ENCODE assay signal across 2 cellular contexts in the genomic region with DNA sequence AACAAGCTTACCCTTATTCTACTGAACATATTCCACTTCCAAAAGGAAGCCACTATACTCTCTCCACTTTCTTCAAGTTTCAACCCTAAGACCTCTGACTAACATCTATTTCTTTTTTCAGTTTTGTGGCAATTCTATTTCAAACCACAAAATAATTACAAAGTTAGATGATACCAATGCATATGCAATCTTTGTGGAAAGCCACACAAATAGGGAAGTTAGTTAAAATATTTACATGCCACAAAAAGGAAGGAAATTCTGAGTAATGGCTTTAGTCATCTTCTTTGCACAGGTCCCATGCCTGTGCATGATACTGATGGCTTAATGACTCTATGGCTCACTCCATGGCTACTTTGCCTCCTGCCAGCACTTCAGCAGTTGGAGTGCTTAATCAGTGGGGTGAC.
TF ChIP-seq lines count a peak whose summit lies in the region.

No MANE protein-coding gene starts in this region.

TF ChIP-seq in IMR-90, 13 proteins besides CTCF, POLR2A, EP300 and RAD21:
- TF ChIP-seq FOS (IDR thresholded peaks at IDR 0.05; ENCODE audit: low read depth, low read length) (no peak), CEBPB (IDR thresholded peaks at IDR 0.05; ENCODE audit: low read depth, low read length) (peak; percentile 56; the same call in 1 of the 2 replicates), BHLHE40 (IDR thresholded peaks at IDR 0.05; ENCODE audit: low read depth, low read length) (peak; percentile 51; the same call in 1 of the 2 replicates), SMC3 (IDR thresholded peaks at IDR 0.05; ENCODE audit: low read depth, low read length) (no peak)

TF ChIP-seq in GM12878, 131 proteins besides CTCF, POLR2A, EP300 and RAD21 (continues in another document):
- TF ChIP-seq ZZZ3 (IDR thresholded peaks at IDR 0.05; ENCODE audit: control insufficient read depth, insufficient read length, low read depth) (no peak), NR2C2 (IDR thresholded peaks at IDR 0.05; ENCODE audit: borderline replicate concordance, control insufficient read depth, insufficient read length, low read depth) (no peak), PAX5 (IDR thresholded peaks at IDR 0.05; ENCODE audit: borderline replicate concordance, low read depth, low read length) (no peak), KLF5 (IDR thresholded peaks at IDR 0.05; ENCODE audit: partially characterized antibody) (no peak), MYB (IDR thresholded peaks at IDR 0.05; ENCODE audit: borderline replicate concordance, low read depth, low read length) (no peak), NR2F1 (conservative IDR thresholded peaks at IDR 0.05) (peak; percentile 60; the same call in 1 of the 2 replicates), ZNF384 (IDR thresholded peaks at IDR 0.05; ENCODE audit: borderline replicate concordance, low read depth, low read length) (no peak), GABPA (IDR thresholded peaks at IDR 0.05; ENCODE audit: low read depth) (no peak), FOS (IDR thresholded peaks at IDR 0.05; ENCODE audit: borderline replicate concordance, extremely low read depth, insufficient read length) (no peak), MTA2 (IDR thresholded peaks at IDR 0.05; ENCODE audit: low read depth) (peak; percentile 71), IRF4 (IDR thresholded peaks at IDR 0.05; ENCODE audit: low read depth, low read length) (no peak), ZNF592 (IDR thresholded peaks at IDR 0.05) (no peak), RUNX3 (IDR thresholded peaks at IDR 0.05; ENCODE audit: low read length) (peak; percentile 58), MTA3 (IDR thresholded peaks at IDR 0.05; ENCODE audit: borderline replicate concordance, low read length) (no peak), YBX1 (IDR thresholded peaks at IDR 0.05) (no peak), HCFC1 (IDR thresholded peaks at IDR 0.05; ENCODE audit: low read length) (no peak), CHD4 (IDR thresholded peaks at IDR 0.05) (no peak), PBX3 (IDR thresholded peaks at IDR 0.05; ENCODE audit: insufficient replicate concordance, low read depth, low read length) (no peak), KDM1A (IDR thresholded peaks at IDR 0.05; ENCODE audit: borderline replicate concordance) (no peak), NR2C1 (IDR thresholded peaks at IDR 0.05) (no peak), E2F8 (IDR thresholded peaks at IDR 0.05; ENCODE audit: low read depth, partially characterized antibody) (no peak), CBX3 (IDR thresholded peaks at IDR 0.05; ENCODE audit: borderline replicate concordance, low read depth) (no peak), NFXL1 (IDR thresholded peaks at IDR 0.05; ENCODE audit: borderline replicate concordance) (no peak), NRF1 (conservative IDR thresholded peaks at IDR 0.05; ENCODE audit: low read depth, low read length) (no peak), TCF12 (IDR thresholded peaks at IDR 0.05; ENCODE audit: low read depth, low read length) (no peak), SPI1 (IDR thresholded peaks at IDR 0.05; ENCODE audit: borderline replicate concordance, insufficient read depth, low read depth, low read length) (no peak), MEF2A (IDR thresholded peaks at IDR 0.05; ENCODE audit: insufficient read depth, low read depth, low read length) (no peak), CREM (IDR thresholded peaks at IDR 0.05; ENCODE audit: low read depth) (no peak), BACH1 (IDR thresholded peaks at IDR 0.05; ENCODE audit: borderline replicate concordance) (no peak), IKZF2 (IDR thresholded peaks at IDR 0.05) (peak; percentile 67; a peak in 3 of 4 replicates), JUND (IDR thresholded peaks at IDR 0.05; ENCODE audit: low read depth, low read length) (no peak), PML (IDR thresholded peaks at IDR 0.05; ENCODE audit: low read length) (no peak), MXI1 (IDR thresholded peaks at IDR 0.05; ENCODE audit: low read depth, low read length) (no peak), SIN3A (IDR thresholded peaks at IDR 0.05; ENCODE audit: low read depth, low read length) (no peak), SMC3 (IDR thresholded peaks at IDR 0.05; ENCODE audit: borderline replicate concordance, low read length) (no peak), RB1 (IDR thresholded peaks at IDR 0.05; ENCODE audit: borderline replicate concordance) (no peak), KAT2A (conservative IDR thresholded peaks at IDR 0.05; ENCODE audit: control insufficient read depth, low read depth, low read length) (no peak), TAF1 (IDR thresholded peaks at IDR 0.05; ENCODE audit: borderline replicate concordance, low read depth, low read length) (no peak), FOXM1 (IDR thresholded peaks at IDR 0.05; ENCODE audit: low read depth, low read length) (no peak), DPF2 (IDR thresholded peaks at IDR 0.05) (peak; percentile 55; the same call in 1 of the 2 replicates), SREBF1 (IDR thresholded peaks at IDR 0.05; ENCODE audit: low read length) (no peak), EZH2 (IDR thresholded peaks at IDR 0.05; ENCODE audit: borderline replicate concordance, control insufficient read depth, low read depth, low read length) (no peak), ZNF622 (IDR thresholded peaks at IDR 0.05) (no peak), NBN (IDR thresholded peaks at IDR 0.05) (no peak), RELA (IDR thresholded peaks at IDR 0.05; ENCODE audit: borderline replicate concordance, partially characterized antibody) (no peak), STAT3 (IDR thresholded peaks at IDR 0.05; ENCODE audit: low read depth, low read length) (no peak), ETV6 (conservative IDR thresholded peaks at IDR 0.05 in 1 of 2, IDR thresholded peaks at IDR 0.05 in 1 of 2; ENCODE audit: borderline replicate concordance in 1 of 2, low read depth in 1 of 2) (no peak), SUZ12 (IDR thresholded peaks at IDR 0.05; ENCODE audit: unreplicated experiment) (no peak), IKZF1 (conservative IDR thresholded peaks at IDR 0.05) (peak; percentile 61; the same call in 1 of the 2 replicates), CHD2 (IDR thresholded peaks at IDR 0.05; ENCODE audit: borderline replicate concordance, low read depth, low read length) (no peak), FOXK2 (IDR thresholded peaks at IDR 0.05) (no peak)
- TF ChIP-seq, protein P1, sequence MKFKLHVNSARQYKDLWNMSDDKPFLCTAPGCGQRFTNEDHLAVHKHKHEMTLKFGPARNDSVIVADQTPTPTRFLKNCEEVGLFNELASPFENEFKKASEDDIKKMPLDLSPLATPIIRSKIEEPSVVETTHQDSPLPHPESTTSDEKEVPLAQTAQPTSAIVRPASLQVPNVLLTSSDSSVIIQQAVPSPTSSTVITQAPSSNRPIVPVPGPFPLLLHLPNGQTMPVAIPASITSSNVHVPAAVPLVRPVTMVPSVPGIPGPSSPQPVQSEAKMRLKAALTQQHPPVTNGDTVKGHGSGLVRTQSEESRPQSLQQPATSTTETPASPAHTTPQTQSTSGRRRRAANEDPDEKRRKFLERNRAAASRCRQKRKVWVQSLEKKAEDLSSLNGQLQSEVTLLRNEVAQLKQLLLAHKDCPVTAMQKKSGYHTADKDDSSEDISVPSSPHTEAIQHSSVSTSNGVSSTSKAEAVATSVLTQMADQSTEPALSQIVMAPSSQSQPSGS (IDR thresholded peaks at IDR 0.05; ENCODE audit: low read length), result 0 out of 2 replicates have a peak, but pooled peaks have one; percentile 25
- TF ChIP-seq, protein P2, sequence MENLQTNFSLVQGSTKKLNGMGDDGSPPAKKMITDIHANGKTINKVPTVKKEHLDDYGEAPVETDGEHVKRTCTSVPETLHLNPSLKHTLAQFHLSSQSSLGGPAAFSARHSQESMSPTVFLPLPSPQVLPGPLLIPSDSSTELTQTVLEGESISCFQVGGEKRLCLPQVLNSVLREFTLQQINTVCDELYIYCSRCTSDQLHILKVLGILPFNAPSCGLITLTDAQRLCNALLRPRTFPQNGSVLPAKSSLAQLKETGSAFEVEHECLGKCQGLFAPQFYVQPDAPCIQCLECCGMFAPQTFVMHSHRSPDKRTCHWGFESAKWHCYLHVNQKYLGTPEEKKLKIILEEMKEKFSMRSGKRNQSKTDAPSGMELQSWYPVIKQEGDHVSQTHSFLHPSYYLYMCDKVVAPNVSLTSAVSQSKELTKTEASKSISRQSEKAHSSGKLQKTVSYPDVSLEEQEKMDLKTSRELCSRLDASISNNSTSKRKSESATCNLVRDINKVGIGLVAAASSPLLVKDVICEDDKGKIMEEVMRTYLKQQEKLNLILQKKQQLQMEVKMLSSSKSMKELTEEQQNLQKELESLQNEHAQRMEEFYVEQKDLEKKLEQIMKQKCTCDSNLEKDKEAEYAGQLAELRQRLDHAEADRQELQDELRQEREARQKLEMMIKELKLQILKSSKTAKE (IDR thresholded peaks at IDR 0.05; ENCODE audit: low read depth, poor library complexity, severe bottlenecking), result no peak
- TF ChIP-seq, protein P3, sequence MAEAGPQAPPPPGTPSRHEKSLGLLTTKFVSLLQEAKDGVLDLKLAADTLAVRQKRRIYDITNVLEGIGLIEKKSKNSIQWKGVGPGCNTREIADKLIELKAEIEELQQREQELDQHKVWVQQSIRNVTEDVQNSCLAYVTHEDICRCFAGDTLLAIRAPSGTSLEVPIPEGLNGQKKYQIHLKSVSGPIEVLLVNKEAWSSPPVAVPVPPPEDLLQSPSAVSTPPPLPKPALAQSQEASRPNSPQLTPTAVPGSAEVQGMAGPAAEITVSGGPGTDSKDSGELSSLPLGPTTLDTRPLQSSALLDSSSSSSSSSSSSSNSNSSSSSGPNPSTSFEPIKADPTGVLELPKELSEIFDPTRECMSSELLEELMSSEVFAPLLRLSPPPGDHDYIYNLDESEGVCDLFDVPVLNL (IDR thresholded peaks at IDR 0.05; ENCODE audit: low read depth, low read length), result no peak
- TF ChIP-seq, protein P4, sequence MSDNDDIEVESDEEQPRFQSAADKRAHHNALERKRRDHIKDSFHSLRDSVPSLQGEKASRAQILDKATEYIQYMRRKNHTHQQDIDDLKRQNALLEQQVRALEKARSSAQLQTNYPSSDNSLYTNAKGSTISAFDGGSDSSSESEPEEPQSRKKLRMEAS (IDR thresholded peaks at IDR 0.05; ENCODE audit: low read depth, low read length), result no peak
